ENCODE assay signal across 15 cellular contexts in genomic region chr13:24894972-24895300, GRCh38.
DNase-seq lines count a peak whose midpoint lies in the region; FAIRE-seq and TF ChIP-seq lines count a peak whose summit lies in the region.
"Had no signal": no experiment of that assay in that cellular context is flagged by ENCODE, and none has a peak within 500 bp of the region (broad histone marks: within the 10 kb centered on the region; RNA-seq: fewer than 3 reads in every experiment).

No MANE protein-coding gene starts in this region.

- H3K56ac ChIP-seq in H9 (ENCODE audit: insufficient read length, low read depth, low read length) = no peak overlapping the region
- H3K56ac ChIP-seq in H1 (replicated peaks; ENCODE audit: insufficient read length, low read depth, low read length) = no peak overlapping the region

- H2BK5ac ChIP-seq in H9 (ENCODE audit: insufficient read length, low read length) (no peak overlapping the region), H1 (ENCODE audit: low read depth, low read length) (no peak overlapping the region), mesenchymal stem cell (ENCODE audit: low read depth, low read length, poor library complexity, severe bottlenecking) (no peak overlapping the region)

- no peak overlapping the region for H3K23ac ChIP-seq in H9 (ENCODE audit: insufficient read length, low read depth, low read length)
- H3K23ac ChIP-seq in H1 (ENCODE audit: insufficient read length) = no peak overlapping the region
- H3K23ac ChIP-seq in mesenchymal stem cell (ENCODE audit: low read length in 2 of 2) = no peak overlapping the region

- H3K14ac ChIP-seq in H9 (ENCODE audit: insufficient read depth, low read length) (no peak overlapping the region), H1 (ENCODE audit: insufficient read length) (no peak overlapping the region), mesenchymal stem cell (ENCODE audit: low read length in 2 of 2) (no peak overlapping the region)

- H3K36me3 Mint-ChIP-seq in H9 (ENCODE audit: insufficient read depth in 1 of 3, low read depth in 3 of 3) = peaks cover 35 to 75% (median 59%) of the 10 kb centered on the region in 3 experiments; a peak in 6 of 7 replicates

- H3K4me3 ChIP-seq in H1 (ENCODE audit: extremely low read depth in 1 of 4, insufficient read depth in 2 of 4, low read depth in 3 of 4, low read length in 4 of 4) = no peak overlapping the region
- no peak overlapping the region for H3K4me3 ChIP-seq in mesenchymal stem cell (ENCODE audit: insufficient read depth in 1 of 2, low read depth in 1 of 2, low read length in 2 of 2)
- H3K4me3 ChIP-seq: A549, GM12878 had no signal

- no peak overlapping the region for H4K91ac ChIP-seq in H9 (ENCODE audit: insufficient read length, low read depth, low read length)
- H4K91ac ChIP-seq in H1 (replicated peaks; ENCODE audit: insufficient read length, low read length) = no peak overlapping the region
- no peak overlapping the region for H4K91ac ChIP-seq in mesenchymal stem cell (ENCODE audit: low read length)

- no peak for TF ChIP-seq RAD21 in H1 (IDR thresholded peaks at IDR 0.05 in 1 of 2, conservative IDR thresholded peaks at IDR 0.05 in 1 of 2; ENCODE audit: low read depth in 2 of 2, low read length in 2 of 2)

- H2BK12ac ChIP-seq in H9 (ENCODE audit: insufficient read length, low read depth, low read length) (no peak overlapping the region), H1 (ENCODE audit: low read depth, low read length) (no peak overlapping the region), mesenchymal stem cell (ENCODE audit: low read length in 2 of 2) (no peak overlapping the region)

- WGBS in H9 (ENCODE audit: extremely low coverage, insufficient read length, low lambda C conversion rate) = no CpG with 5 or more reads among the region's 28 CpGs
- WGBS in H1 (ENCODE audit: extremely low coverage in 1 of 2, insufficient coverage in 1 of 2, insufficient read length in 1 of 2, insufficient replicate concordance in 2 of 2, low coverage in 1 of 2, low lambda C conversion rate in 2 of 2, missing lambda C conversion rate in 1 of 2), 2 experiments = 93% methylated on average over 25 of the region's 28 CpGs; no CpG with 5 or more reads in 1 of the 2 experiments
- WGBS in mesenchymal stem cell = 98% methylated on average over 28 of the region's 28 CpGs

- H3K4ac ChIP-seq in H9 (ENCODE audit: low read depth, low read length) (no peak overlapping the region), H1 (replicated peaks; ENCODE audit: insufficient read length, low read depth, low read length) (no peak overlapping the region), mesenchymal stem cell (ENCODE audit: low read depth in 1 of 2, low read length in 2 of 2) (no peak overlapping the region)

- H3K27ac Mint-ChIP-seq in H9 = no peak overlapping the region
- H3K27ac Mint-ChIP-seq: CD4-positive, alpha-beta memory T cell; IgD-negative memory B cell had no signal

- peaks cover 0 to 2% of the 10 kb centered on the region in 2 experiments; a peak in 1 of 4 replicates for H3K4me1 Mint-ChIP-seq in H9
- H3K4me1 Mint-ChIP-seq: CD4-positive, alpha-beta memory T cell had no signal

- TF ChIP-seq EP300 in H1 (IDR thresholded peaks at IDR 0.05; ENCODE audit: borderline replicate concordance in 1 of 2, low read depth in 2 of 2, low read length in 2 of 2) = no peak

- H3K36me3 ChIP-seq in H1 (ENCODE audit: control insufficient read depth in 2 of 4, insufficient read depth in 4 of 4, low read length in 3 of 4) (peaks cover 0 to 39% (median 17%) of the 10 kb centered on the region in 4 experiments; a peak in 6 of 8 replicates), mesenchymal stem cell (ENCODE audit: control insufficient read depth in 1 of 2, insufficient read depth in 2 of 2, low read depth in 1 of 2, low read length in 2 of 2) (peaks cover 13 to 32% of the 10 kb centered on the region in 2 experiments)

- H3K27me3 ChIP-seq in H9 (ENCODE audit: insufficient read depth, low read length) (no peaks in the 10 kb centered on the region), H1 (replicated peaks in 1 of 4; ENCODE audit: control insufficient read depth in 3 of 4, extremely low read depth in 1 of 4, insufficient read depth in 3 of 4, low read length in 3 of 4) (no peaks in the 10 kb centered on the region), mesenchymal stem cell (ENCODE audit: control insufficient read depth in 1 of 2, insufficient read depth in 1 of 2, low read length in 2 of 2) (no peaks in the 10 kb centered on the region)
- H3K27me3 ChIP-seq: BE2C had no signal

- DNase-seq in H9 = peak; percentile 41
- no peak for DNase-seq in H1 (ENCODE audit: low read depth in 1 of 2, low spot score in 2 of 2)
- DNase-seq in mesenchymal stem cell = no peak
- no peak for DNase-seq in RPMI8226
- DNase-seq in stimulated activated CD4-positive, alpha-beta T cell treated with anti-CD3 and anti-CD28 coated beads, Interleukin-4, amount 100 ng/mL, for 4 hours = no peak
- DNase-seq in SW480 (ENCODE audit: low spot score) = no peak
- DNase-seq: BE2C; CD4-positive, alpha-beta memory T cell; DMS79; GOT3 had no signal

- TF ChIP-seq CTCF in H9 (conservative IDR thresholded peaks at IDR 0.05) = no peak
- no peak for TF ChIP-seq CTCF in H1 (IDR thresholded peaks at IDR 0.05; ENCODE audit: control extremely low read depth in 1 of 3, insufficient read depth in 1 of 3, low read depth in 1 of 3, low read length in 3 of 3)

- no peak overlapping the region for H2BK20ac ChIP-seq in H9 (ENCODE audit: low read depth, low read length, poor library complexity, severe bottlenecking)
- no peak overlapping the region for H2BK20ac ChIP-seq in H1 (ENCODE audit: low read length)

- H3K27ac ChIP-seq in H9 (ENCODE audit: insufficient read length, low read depth, low read length) (no peak overlapping the region), H1 (ENCODE audit: low read depth, low read length) (no peak overlapping the region), mesenchymal stem cell (ENCODE audit: low read length, poor library complexity, severe bottlenecking) (no peak overlapping the region)
- H3K27ac ChIP-seq: A549, C4-2B had no signal

- H3K18ac ChIP-seq in H9 (ENCODE audit: insufficient read length, low read depth, low read length) (no peak overlapping the region), H1 (ENCODE audit: extremely low read depth, low read length) (no peak overlapping the region), mesenchymal stem cell (ENCODE audit: low read depth in 1 of 2, low read length in 2 of 2) (no peak overlapping the region)

- H3K79me1 ChIP-seq in H9 (ENCODE audit: insufficient read depth, low read depth, low read length, poor library complexity, severe bottlenecking) (peaks cover 3% of the 10 kb centered on the region), H1 (ENCODE audit: low read depth, low read length) (no peaks in the 10 kb centered on the region), mesenchymal stem cell (replicated peaks; ENCODE audit: low read length, poor library complexity, severe bottlenecking) (peaks cover 16% of the 10 kb centered on the region)

- CTCF ChIA-PET in H1 (lab: Charles Lee; ENCODE audit: partially characterized antibody) = no interaction called here

- POLR2A ChIA-PET in H1 (lab: Charles Lee; ENCODE audit: partially characterized antibody) = interaction anchor here (0.8 kb wide), 1 partner anchor 18 kb away, joined by 3 read pairs; no protein-coding TSS in a partner anchor

- no peaks in the 10 kb centered on the region for H3K79me2 ChIP-seq in H9 (ENCODE audit: insufficient read depth, low read length)
- no peaks in the 10 kb centered on the region for H3K79me2 ChIP-seq in H1 (ENCODE audit: control insufficient read depth in 1 of 2, insufficient read depth in 2 of 2, low read length in 2 of 2)

- H4K8ac ChIP-seq in H9 (replicated peaks; ENCODE audit: insufficient read length, low read depth, low read length) = no peak overlapping the region
- H4K8ac ChIP-seq in H1 (ENCODE audit: extremely low read depth, insufficient read depth, low read length) = peak overlapping the region; percentile 85; the same call in 1 of the 2 replicates
- peak overlapping the region; percentile 17 for H4K8ac ChIP-seq in mesenchymal stem cell (ENCODE audit: low read length)

- no peaks in the 10 kb centered on the region for H3K27me3 Mint-ChIP-seq in H9 (ENCODE audit: low read depth)
- H3K27me3 Mint-ChIP-seq: CD4-positive, alpha-beta memory T cell; IgD-negative memory B cell had no signal

- H4K5ac ChIP-seq in H9 (ENCODE audit: insufficient read length, low read depth, low read length) (no peak overlapping the region), H1 (ENCODE audit: insufficient read length, low read depth, low read length) (no peak overlapping the region)

- H3K23me2 ChIP-seq in H9 (ENCODE audit: insufficient read length, low read depth, low read length, poor library complexity, severe bottlenecking) (no peaks in the 10 kb centered on the region), H1 (ENCODE audit: low read depth, low read length) (no peaks in the 10 kb centered on the region)

- no peak overlapping the region for H2AK5ac ChIP-seq in H9 (ENCODE audit: insufficient read length, low read length)
- no peak overlapping the region for H2AK5ac ChIP-seq in H1 (ENCODE audit: low read depth, low read length)
- H2AK5ac ChIP-seq in mesenchymal stem cell (ENCODE audit: low read length, severe bottlenecking) = no peak overlapping the region

- H3K9me3 Mint-ChIP-seq in H9 = no peaks in the 10 kb centered on the region
- H3K9me3 Mint-ChIP-seq: CD4-positive, alpha-beta memory T cell; IgD-negative memory B cell had no signal

- no peaks in the 10 kb centered on the region for H3K9me3 ChIP-seq in H9 (ENCODE audit: control insufficient read depth, low read depth, low read length)
- H3K9me3 ChIP-seq in H1 (ENCODE audit: insufficient read depth in 2 of 2, low read depth in 1 of 2, low read length in 1 of 2) = no peaks in the 10 kb centered on the region
- H3K9me3 ChIP-seq in mesenchymal stem cell (ENCODE audit: control insufficient read depth, low read length) = no peaks in the 10 kb centered on the region
- H3K9me3 ChIP-seq: A549, BE2C had no signal

- H3T11ph ChIP-seq in H9 (ENCODE audit: low read length) = no peak overlapping the region

- H3K4me1 ChIP-seq in H9 (ENCODE audit: insufficient read depth, low read length) = no peaks in the 10 kb centered on the region
- H3K4me1 ChIP-seq in H1 (replicated peaks in 1 of 4; ENCODE audit: control insufficient read depth in 3 of 4, insufficient read depth in 4 of 4, low read length in 3 of 4) = no peaks in the 10 kb centered on the region
- peaks cover 3% of the 10 kb centered on the region for H3K4me1 ChIP-seq in mesenchymal stem cell (ENCODE audit: control insufficient read depth, insufficient read depth, low read depth, low read length)
- H3K4me1 ChIP-seq: A549, BE2C had no signal

- no peak for FAIRE-seq in H1 (lab: Jason Lieb, UNC)
- FAIRE-seq: A549, GM12878, GM18507 had no signal

- H3K4me3 Mint-ChIP-seq in H9 = no peak overlapping the region
- H3K4me3 Mint-ChIP-seq: CD4-positive, alpha-beta memory T cell had no signal

- no peaks in the 10 kb centered on the region for H4K20me1 ChIP-seq in H9 (ENCODE audit: control insufficient read depth, insufficient read depth, insufficient read length)
- H4K20me1 ChIP-seq in H1 (replicated peaks in 1 of 2; ENCODE audit: control insufficient read depth in 1 of 2, insufficient read depth in 2 of 2, low read length in 2 of 2) = peaks cover 3 to 9% of the 10 kb centered on the region in 2 experiments

- H3K9ac ChIP-seq in H9 (ENCODE audit: extremely low read depth, insufficient read length, low read length) (no peak overlapping the region), H1 (replicated peaks in 1 of 4; ENCODE audit: extremely low read depth in 1 of 4, low read depth in 3 of 4, low read length in 3 of 4) (no peak overlapping the region), mesenchymal stem cell (ENCODE audit: low read length) (no peak overlapping the region)

- no peak overlapping the region for H2AFZ ChIP-seq in H9 (ENCODE audit: low read length)
- H2AFZ ChIP-seq in H1 (ENCODE audit: low read length) = no peak overlapping the region
- H2AFZ ChIP-seq in mesenchymal stem cell (ENCODE audit: low read depth, low read length) = no peak overlapping the region

- TF ChIP-seq POLR2A in H1 (IDR thresholded peaks at IDR 0.05; ENCODE audit: control extremely low read depth in 1 of 2, low read depth in 2 of 2, low read length in 2 of 2) = no peak

- H3K4me2 ChIP-seq in H9 (ENCODE audit: insufficient read depth, insufficient read length, low read length) (no peak overlapping the region), H1 (ENCODE audit: insufficient read depth in 1 of 2, low read depth in 2 of 2, low read length in 2 of 2) (no peak overlapping the region), mesenchymal stem cell (ENCODE audit: low read length, poor library complexity, severe bottlenecking) (no peak overlapping the region)
- H3K4me2 ChIP-seq: A549 had no signal

- H2BK120ac ChIP-seq in H9 (ENCODE audit: low read depth, low read length, poor library complexity, severe bottlenecking) (no peak overlapping the region), H1 (replicated peaks; ENCODE audit: low read depth, low read length) (no peak overlapping the region), mesenchymal stem cell (ENCODE audit: low read depth, low read length) (no peak overlapping the region)

- H2BK15ac ChIP-seq in H9 (ENCODE audit: low read depth, low read length) = no peak overlapping the region
- H2BK15ac ChIP-seq in H1 (ENCODE audit: low read length) = no peak overlapping the region
- H2BK15ac ChIP-seq in mesenchymal stem cell (ENCODE audit: low read depth, poor library complexity, severe bottlenecking) = no peak overlapping the region
